Comparison of ENCODE assay signal across 12 cellular contexts in genomic region chr5:172687983-172688734, GRCh38. TPM values are rescaled to one million over a fixed set of nuclear protein-coding genes. Genes with fewer than 3 reads are reported as not detected.
DNase-seq lines count a peak whose midpoint lies in the region; ATAC-seq and TF ChIP-seq lines count a peak whose summit lies in the region.
"Had no signal": no experiment of that assay in that cellular context is flagged by ENCODE, and none has a peak within 500 bp of the region (broad histone marks: within the 10 kb centered on the region; RNA-seq: fewer than 3 reads in every experiment).

No MANE protein-coding gene starts in this region.

- no peak overlapping the region for H3K4me3 Mint-ChIP-seq in activated CD8-positive, alpha-beta T cell treated with anti-CD3 and anti-CD28 coated beads for 36 hours
- H3K4me3 Mint-ChIP-seq: activated T-cell treated with anti-CD3 and anti-CD28 coated beads, Interleukin-2, amount 50 U/mL, for 72 hours had no signal

- POLR2A ChIA-PET in activated CD8-positive, alpha-beta T cell treated with anti-CD3 and anti-CD28 coated beads for 36 hours (lab: Charles Lee): interaction anchor here (0.7 to 1.1 kb wide), 2 partner anchors 8 to 9 kb away, joined by 3 to 4 read pairs; no protein-coding TSS in a partner anchor

- no peak for ATAC-seq in left cardiac atrium
- peak; percentile 18 for ATAC-seq in activated CD8-positive, alpha-beta T cell treated with anti-CD3 and anti-CD28 coated beads for 36 hours
- no peak for ATAC-seq in HG02610 (IDR thresholded peaks at IDR 0.05; ENCODE audit: unreplicated experiment)
- ATAC-seq in HG03469 (IDR thresholded peaks at IDR 0.05; ENCODE audit: unreplicated experiment): no peak

- peaks cover 90% of the 10 kb centered on the region for H3K4me1 ChIP-seq in left ventricle myocardium inferior
- peaks cover 24 to 28% of the 10 kb centered on the region in 2 donors for H3K4me1 ChIP-seq in mucosa of rectum (ENCODE audit: control insufficient read depth in 2 of 2, insufficient read depth in 2 of 2, low read length in 2 of 2)
- peaks cover 23% of the 10 kb centered on the region for H3K4me1 ChIP-seq in vagina

- TF ChIP-seq POLR2A in vagina (IDR thresholded peaks at IDR 0.05): no peak

- no peak for DNase-seq in left ventricle myocardium inferior
- no peak for DNase-seq in left cardiac atrium
- DNase-seq in activated CD8-positive, alpha-beta T cell treated with anti-CD3 and anti-CD28 coated beads for 36 hours: no peak
- no peak for DNase-seq in vagina (ENCODE audit: extremely low spot score in 2 of 2)
- DNase-seq in GM19238 (ENCODE audit: insufficient read length, low spot score): no peak
- DNase-seq: C1 segment of cervical spinal cord, NCI-H446 treated with DMSO at 0.1 percent for 48 hours, SW 1271 had no signal

- H3K36me3 ChIP-seq in left ventricle myocardium inferior (peaks cover 64% of the 10 kb centered on the region), mucosa of rectum (ENCODE audit: control insufficient read depth in 2 of 2, insufficient read depth in 2 of 2, low read length in 2 of 2) (peaks cover 5 to 12% of the 10 kb centered on the region in 2 donors), vagina (no peaks in the 10 kb centered on the region)

- peaks cover 13% of the 10 kb centered on the region for H3K4me1 Mint-ChIP-seq in activated CD8-positive, alpha-beta T cell treated with anti-CD3 and anti-CD28 coated beads for 36 hours (ENCODE audit: low read depth)

- intact Hi-C loops in left ventricle myocardium inferior (cut with micrococcal nuclease): no loop called here
- intact Hi-C loops in left cardiac atrium (cut with DNase I): no loop called here
- intact Hi-C loops in activated CD8-positive, alpha-beta T cell treated with anti-CD3 and anti-CD28 coated beads for 36 hours (cut with micrococcal nuclease): no loop called here
- intact Hi-C loops in vagina (cut with DNase I): no loop called here

- TF ChIP-seq CTCF in left ventricle myocardium inferior (IDR thresholded peaks at IDR 0.05; ENCODE audit: borderline replicate concordance): no peak
- TF ChIP-seq CTCF in activated CD8-positive, alpha-beta T cell treated with anti-CD3 and anti-CD28 coated beads for 36 hours (IDR thresholded peaks at IDR 0.05): no peak
- no peak for TF ChIP-seq CTCF in vagina (IDR thresholded peaks at IDR 0.05)

- peak overlapping the region; percentile 50 for H3K27ac Mint-ChIP-seq in activated CD8-positive, alpha-beta T cell treated with anti-CD3 and anti-CD28 coated beads for 36 hours
- H3K27ac Mint-ChIP-seq: activated T-cell treated with anti-CD3 and anti-CD28 coated beads, Interleukin-2, amount 50 U/mL, for 72 hours had no signal

- CTCF ChIA-PET in activated CD8-positive, alpha-beta T cell treated with anti-CD3 and anti-CD28 coated beads for 36 hours (lab: Charles Lee): interaction anchor here (0.7 to 5.8 kb wide), 4 partner anchors 10 to 236 kb away, joined by 3 to 41 read pairs (median 3); no protein-coding TSS in a partner anchor

- no peaks in the 10 kb centered on the region for H3K36me3 Mint-ChIP-seq in activated CD8-positive, alpha-beta T cell treated with anti-CD3 and anti-CD28 coated beads for 36 hours (ENCODE audit: low read depth)

- H3K27me3 ChIP-seq in left ventricle myocardium inferior (ENCODE audit: low read depth) (no peaks in the 10 kb centered on the region), mucosa of rectum (ENCODE audit: control insufficient read depth in 2 of 2, insufficient read depth in 2 of 2, low read length in 2 of 2) (no peaks in the 10 kb centered on the region), vagina (no peaks in the 10 kb centered on the region)

- peak overlapping the region in 1 of 2 donors; percentile 1 for H3K9ac ChIP-seq in mucosa of rectum (ENCODE audit: low read depth in 1 of 2, low read length in 2 of 2)

- H3K9me3 Mint-ChIP-seq in activated CD8-positive, alpha-beta T cell treated with anti-CD3 and anti-CD28 coated beads for 36 hours: no peaks in the 10 kb centered on the region
- H3K9me3 Mint-ChIP-seq: activated T-cell treated with anti-CD3 and anti-CD28 coated beads, Interleukin-2, amount 50 U/mL, for 72 hours had no signal

- no peaks in the 10 kb centered on the region for H3K27me3 Mint-ChIP-seq in activated CD8-positive, alpha-beta T cell treated with anti-CD3 and anti-CD28 coated beads for 36 hours

- H3K9me3 ChIP-seq in left ventricle myocardium inferior (replicated peaks): no peaks in the 10 kb centered on the region
- H3K9me3 ChIP-seq in mucosa of rectum (ENCODE audit: control insufficient read depth in 2 of 2, low read length in 2 of 2): no peaks in the 10 kb centered on the region
- no peaks in the 10 kb centered on the region for H3K9me3 ChIP-seq in vagina

- peak overlapping the region; percentile 92 for H3K27ac ChIP-seq in left ventricle myocardium inferior (replicated peaks)
- peak overlapping the region; percentile 68 to 76 for H3K27ac ChIP-seq in mucosa of rectum (ENCODE audit: low read depth in 2 of 2, low read length in 2 of 2)
- peak overlapping the region; percentile 47 for H3K27ac ChIP-seq in vagina

- H3K4me3 ChIP-seq in left ventricle myocardium inferior (no peak overlapping the region), mucosa of rectum (ENCODE audit: low read length in 2 of 2) (no peak overlapping the region), vagina (no peak overlapping the region)

RNA-seq across cellular contexts. Expression of gene NEURL1B, which starts 47.1 kb away (rescaled TPM):
- total RNA-seq in left ventricle myocardium inferior (24.0 TPM), left cardiac atrium (10 to 100 TPM; 20.6 to 33.6 TPM), vagina (30.9 TPM)
- under 1 TPM; 0.18 to 0.22 TPM for total RNA-seq in activated CD8-positive, alpha-beta T cell treated with anti-CD3 and anti-CD28 coated beads for 36 hours

Comparison
In these comparisons a context has a peak if more than half of its experiments do, and no peak if none do; other contexts are left out.
1. RNA of gene NEURL1B, which starts 47.1 kb away (total RNA-seq): 20.6 to 33.6 TPM in left cardiac atrium, 30.9 TPM in vagina (single experiment) and 24.0 TPM in left ventricle myocardium inferior (single experiment); 0.18 to 0.22 TPM in activated CD8-positive, alpha-beta T cell treated with anti-CD3 and anti-CD28 coated beads for 36 hours; every median in the first group is over 10 times any median in the second.
2. Peak in every context shown above with its lines, with median percentiles within 50 percentile points of each other: H3K27ac ChIP-seq.